ENCODE assay signal across 12 cellular contexts in genomic region chr14:91089958-91090535, GRCh38.
"Had no signal": no experiment of that assay in that cellular context is flagged by ENCODE, and none has a peak within 500 bp of the region (broad histone marks: within the 10 kb centered on the region; RNA-seq: fewer than 3 reads in every experiment).

No MANE protein-coding gene starts in this region.

- H3K27ac ChIP-seq: adrenal gland, left lung had no signal

- H3K27me3 ChIP-seq: hepatocyte, left lung had no signal

- ATAC-seq: left lung; natural killer cell treated with Interleukin-12 subunit alpha and Interleukin-12 subunit beta and Interleukin-15 and Interleukin-18, amount 100 ng/mL, for 72 hours; stimulated activated effector memory CD8-positive, alpha-beta T cell treated with anti-CD3 and anti-CD28 coated beads, Interleukin-12 subunit alpha, Interleukin-12 subunit beta, amount 100 ng/mL, for 72 hours had no signal

- H3K36me3 ChIP-seq: adrenal gland, left lung had no signal

- H3K9me3 ChIP-seq: adrenal gland, left lung had no signal

- H3K4me3 ChIP-seq: adrenal gland, hepatocyte, left lung had no signal

- DNase-seq: activated CD4-positive, alpha-beta T cell treated with anti-CD3 and anti-CD28 coated beads, Interleukin-2, amount 10 ng/mL, durations not matched to agents 24 days and 14 days; activated CD4-positive, CD25-positive, alpha-beta regulatory T cell; activated naive CD4-positive, alpha-beta T cell treated with anti-CD3 and anti-CD28 coated beads, Interleukin-2, amount 10 ng/mL, durations not matched to agents 7 days and 5 days; activated T-cell treated with anti-CD3 and anti-CD28 coated beads for 4 hours; adrenal gland; left lung; nucleus accumbens; posterior cingulate gyrus; retina had no signal

- H3K4me1 ChIP-seq: adrenal gland, left lung had no signal
